34 cellular contexts compared by ENCODE assay signal in the genomic region with DNA sequence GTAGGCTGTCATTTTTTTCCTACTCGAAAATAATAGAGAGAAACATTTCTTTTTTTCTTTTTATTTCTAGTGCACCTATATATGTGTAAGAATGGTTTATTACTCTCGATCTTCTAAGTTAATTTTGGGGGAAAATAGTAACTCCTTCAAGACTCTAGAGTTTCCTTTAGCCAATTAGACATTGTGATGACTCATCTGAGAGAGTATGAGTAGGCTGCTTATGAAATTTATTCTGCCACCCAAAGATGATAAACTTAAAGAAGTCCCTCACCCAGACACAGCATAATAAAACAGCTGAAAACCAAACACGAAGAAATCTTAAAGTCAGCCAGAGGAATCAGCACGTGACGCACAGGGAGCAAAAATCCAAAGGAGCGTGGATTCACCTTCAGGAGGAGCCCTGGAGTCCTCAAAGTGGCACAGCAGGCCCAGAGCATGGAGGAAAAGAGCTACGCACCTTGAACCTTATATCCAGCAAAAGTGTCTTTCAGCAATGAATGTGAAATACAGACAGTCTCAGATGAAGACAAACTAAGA.
A peak's percentile ranks its signal among the peaks of the same experiment; 100 is the strongest.
DNase-seq lines count a peak whose midpoint lies in the region; ATAC-seq, FAIRE-seq and TF ChIP-seq lines count a peak whose summit lies in the region.
"Had no signal": no experiment of that assay in that cellular context is flagged by ENCODE, and none has a peak within 500 bp of the region (broad histone marks: within the 10 kb centered on the region; RNA-seq: fewer than 3 reads in every experiment).

No MANE protein-coding gene starts in this region.

- TF ChIP-seq POLR2A in H54 (IDR thresholded peaks at IDR 0.05; ENCODE audit: low read depth, low read length): no peak

- ATAC-seq in GM19463 (IDR thresholded peaks at IDR 0.05; ENCODE audit: unreplicated experiment) (no peak), HG03139 (IDR thresholded peaks at IDR 0.05; ENCODE audit: unreplicated experiment) (no peak)
- ATAC-seq: activated CD4-positive, alpha-beta T cell treated with anti-CD3 and anti-CD28 coated beads for 36 hours; CD8-positive, alpha-beta T cell; HCT116 had no signal

- H3K4me3 ChIP-seq in fibroblast of mammary gland (ENCODE audit: control insufficient read depth, low read depth, low read length): no peak overlapping the region
- H3K4me3 ChIP-seq: colonic mucosa, left ventricle myocardium inferior, MG63, neural progenitor cell, PC-9, stomach, thyroid gland, vagina had no signal

- H3K23ac ChIP-seq in H9 (ENCODE audit: insufficient read length, low read depth, low read length): no peak overlapping the region

- H3K14ac ChIP-seq in H9 (ENCODE audit: insufficient read depth, low read length): no peak overlapping the region

- H3K4me3 Mint-ChIP-seq in H9: no peak overlapping the region
- H3K4me3 Mint-ChIP-seq: activated CD4-positive, alpha-beta T cell treated with anti-CD3 and anti-CD28 coated beads for 36 hours; activated naive CD8-positive, alpha-beta T cell; CD8-positive, alpha-beta T cell; IgD-negative memory B cell; neural progenitor cell; T-helper 2 cell treated with Interferon-gamma antibody and Interleukin-4, amounts not matched to agents 5 μg/mL and 100 μg/mL, for 36 hours had no signal

- no peak overlapping the region for H3K56ac ChIP-seq in H9 (ENCODE audit: insufficient read length, low read depth, low read length)

- peaks cover 2% of the 10 kb centered on the region; the same call in 1 of the 2 replicates for H3K4me1 ChIP-seq in H9 (ENCODE audit: insufficient read depth, low read length)
- H3K4me1 ChIP-seq: BE2C, colonic mucosa, neural progenitor cell, parathyroid adenoma had no signal

- H3K79me1 ChIP-seq in H9 (ENCODE audit: insufficient read depth, low read depth, low read length, poor library complexity, severe bottlenecking): no peaks in the 10 kb centered on the region

- no peak overlapping the region for H2AFZ ChIP-seq in H9 (ENCODE audit: low read length)
- H2AFZ ChIP-seq: neural progenitor cell, parathyroid adenoma, PC-9 had no signal

- DNase-seq in 8988T: peak; percentile 4
- DNase-seq in H9: no peak
- peak; percentile 14 for DNase-seq in amniotic epithelial cell (ENCODE audit: low read depth)
- DNase-seq in fibroblast of mammary gland (ENCODE audit: low read depth): peak; percentile 15
- no peak for DNase-seq in DMS79 treated with DMSO at 0.1 percent for 48 hours (lab: John Stamatoyannopoulos, UW)
- no peak for DNase-seq in H54 (ENCODE audit: insufficient read length, low spot score)
- DNase-seq: activated CD4-positive, alpha-beta T cell treated with anti-CD3 and anti-CD28 coated beads for 36 hours; activated effector memory CD4-positive, alpha-beta T cell treated with Interleukin-2 at 50 U/mL for 16 hours; aorta; BE2C; CD8-positive, alpha-beta T cell; colonic mucosa; effector CD4-positive, alpha-beta T cell; erythroblast; foreskin fibroblast; left ventricle myocardium inferior; MG63; NCI-H1417 treated with DMSO at 0.1 percent for 48 hours; NCI-H524 treated with DMSO at 0.1 percent for 48 hours; PC-9; SHP77; stimulated activated CD8-positive, alpha-beta memory T cell treated with anti-CD3 and anti-CD28 coated beads, Interleukin-4, amount 100 ng/mL, for 48 hours; stomach; thyroid gland had no signal

- no peak overlapping the region for H3K27ac Mint-ChIP-seq in H9
- H3K27ac Mint-ChIP-seq: activated CD4-positive, alpha-beta T cell treated with anti-CD3 and anti-CD28 coated beads for 36 hours; activated naive CD8-positive, alpha-beta T cell; CD8-positive, alpha-beta T cell; IgD-negative memory B cell; neural progenitor cell; T-helper 2 cell treated with Interferon-gamma antibody and Interleukin-4, amounts not matched to agents 5 μg/mL and 100 μg/mL, for 36 hours had no signal

- FAIRE-seq in H54 (lab: Jason Lieb, UNC): no peak
- FAIRE-seq: GM12891 had no signal

- H4K20me1 ChIP-seq in H9 (ENCODE audit: control insufficient read depth, insufficient read depth, insufficient read length): no peaks in the 10 kb centered on the region

- H2BK120ac ChIP-seq in H9 (ENCODE audit: low read depth, low read length, poor library complexity, severe bottlenecking): no peak overlapping the region

- no peak overlapping the region for H2BK15ac ChIP-seq in H9 (ENCODE audit: low read depth, low read length)

- peaks cover 2% of the 10 kb centered on the region; the same call in 1 of the 2 replicates for H3K27me3 ChIP-seq in H9 (ENCODE audit: insufficient read depth, low read length)
- H3K27me3 ChIP-seq: colonic mucosa, thyroid gland, vagina had no signal

- H3K9me3 ChIP-seq in H9 (ENCODE audit: control insufficient read depth, low read depth, low read length): no peaks in the 10 kb centered on the region
- H3K9me3 ChIP-seq: BE2C, colonic mucosa, left ventricle myocardium inferior, stomach, thyroid gland, vagina had no signal

- H3K27ac ChIP-seq in H9 (ENCODE audit: insufficient read length, low read depth, low read length): no peak overlapping the region
- H3K27ac ChIP-seq: colonic mucosa, left ventricle myocardium inferior, neural progenitor cell, parathyroid adenoma, PC-9, thyroid gland, vagina had no signal

- no peak overlapping the region for H4K5ac ChIP-seq in H9 (ENCODE audit: insufficient read length, low read depth, low read length)

- peaks cover 28% of the 10 kb centered on the region in 2 experiments for H3K4me1 Mint-ChIP-seq in H9
- H3K4me1 Mint-ChIP-seq: activated CD4-positive, alpha-beta T cell treated with anti-CD3 and anti-CD28 coated beads for 36 hours had no signal

- no peak overlapping the region for H3K4ac ChIP-seq in H9 (ENCODE audit: low read depth, low read length)

- H2BK12ac ChIP-seq in H9 (ENCODE audit: insufficient read length, low read depth, low read length): no peak overlapping the region

- H3T11ph ChIP-seq in H9 (ENCODE audit: low read length): no peak overlapping the region

- H4K91ac ChIP-seq in H9 (ENCODE audit: insufficient read length, low read depth, low read length): no peak overlapping the region

- H3K79me2 ChIP-seq in H9 (ENCODE audit: insufficient read depth, low read length): no peaks in the 10 kb centered on the region
- H3K79me2 ChIP-seq: parathyroid adenoma had no signal

- H3K4me2 ChIP-seq in H9 (ENCODE audit: insufficient read depth, insufficient read length, low read length): no peak overlapping the region
- H3K4me2 ChIP-seq: neural progenitor cell, PC-9 had no signal

- peaks cover 0 to 5% (median 0%) of the 10 kb centered on the region in 3 experiments; a peak in 1 of 7 replicates for H3K36me3 Mint-ChIP-seq in H9 (ENCODE audit: insufficient read depth in 1 of 3, low read depth in 3 of 3)
- H3K36me3 Mint-ChIP-seq: activated naive CD8-positive, alpha-beta T cell; CD8-positive, alpha-beta T cell; neural progenitor cell had no signal

- H3K27me3 Mint-ChIP-seq in H9 (ENCODE audit: low read depth): peaks cover 28% of the 10 kb centered on the region

- TF ChIP-seq CTCF in H9 (conservative IDR thresholded peaks at IDR 0.05) (peak; percentile 21; the same call in 2 of the 3 replicates), fibroblast of mammary gland (conservative IDR thresholded peaks at IDR 0.05; ENCODE audit: control insufficient read depth, insufficient read depth, low read depth, low read length) (no peak)

- no peak overlapping the region for H2BK20ac ChIP-seq in H9 (ENCODE audit: low read depth, low read length, poor library complexity, severe bottlenecking)

- H3K18ac ChIP-seq in H9 (ENCODE audit: insufficient read length, low read depth, low read length): no peak overlapping the region

- WGBS in H9 (ENCODE audit: extremely low coverage, insufficient read length, low lambda C conversion rate): no CpG with 5 or more reads among the region's 7 CpGs

- H3K23me2 ChIP-seq in H9 (ENCODE audit: insufficient read length, low read depth, low read length, poor library complexity, severe bottlenecking): no peaks in the 10 kb centered on the region

- no peak overlapping the region for H4K8ac ChIP-seq in H9 (replicated peaks; ENCODE audit: insufficient read length, low read depth, low read length)

- no peak overlapping the region for H2AK5ac ChIP-seq in H9 (ENCODE audit: insufficient read length, low read length)

- no peak overlapping the region for H2BK5ac ChIP-seq in H9 (ENCODE audit: insufficient read length, low read length)

- no peaks in the 10 kb centered on the region; a peak in 1 of 5 replicates for H3K9me3 Mint-ChIP-seq in H9
- H3K9me3 Mint-ChIP-seq: CD8-positive, alpha-beta T cell; IgD-negative memory B cell; T-helper 2 cell treated with Interferon-gamma antibody and Interleukin-4, amounts not matched to agents 5 μg/mL and 100 μg/mL, for 36 hours had no signal

- no peak overlapping the region for H3K9ac ChIP-seq in H9 (ENCODE audit: extremely low read depth, insufficient read length, low read length)
- H3K9ac ChIP-seq: neural progenitor cell, parathyroid adenoma had no signal

Comparison
In these comparisons a context has a peak if more than half of its experiments do, and no peak if none do; other contexts are left out.
1. DNase-seq: peak in 8988T (single experiment), amniotic epithelial cell (single experiment) and fibroblast of mammary gland (single experiment); none in H9 (single experiment), DMS79 treated with DMSO at 0.1 percent for 48 hours (single experiment) and H54 (single experiment).